In the genomic region with DNA sequence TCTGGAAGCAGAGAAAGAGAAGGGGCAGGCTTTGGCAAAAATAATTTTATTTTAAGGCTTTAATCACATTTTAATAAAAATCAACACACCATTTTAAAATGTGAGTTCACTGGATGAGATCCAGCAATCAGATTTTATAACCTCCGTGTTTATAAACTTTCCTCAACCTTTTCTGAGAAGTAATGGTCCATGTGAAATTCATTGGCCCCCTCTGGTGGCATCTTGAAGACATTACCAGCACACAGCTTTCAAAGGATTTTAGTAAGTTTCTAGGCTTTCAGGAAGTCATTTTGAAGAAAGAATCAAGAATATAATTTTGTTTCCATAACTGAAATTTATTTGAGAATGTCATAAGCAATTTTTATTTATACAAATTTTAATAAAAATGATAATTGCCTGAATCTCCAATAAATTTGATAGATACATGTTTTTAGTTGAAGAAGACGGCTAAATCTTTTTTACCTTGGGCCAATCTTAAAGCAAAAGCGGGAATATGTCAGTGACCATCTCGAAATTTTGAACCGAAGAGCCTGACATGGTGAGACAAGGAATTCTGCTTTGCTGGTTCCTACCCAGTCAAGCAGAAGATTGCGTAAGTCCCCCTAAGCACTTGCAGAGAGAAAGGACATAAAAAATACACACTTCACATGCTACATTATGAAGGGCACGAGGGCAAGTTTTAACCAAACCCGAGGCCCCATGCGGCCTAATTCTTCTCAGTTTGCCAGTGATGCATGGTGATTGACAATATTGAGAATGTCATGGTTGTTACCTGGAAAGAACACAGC, we compare ENCODE assay signal across 8 cellular contexts.
DNase-seq lines count a peak whose midpoint lies in the region; ATAC-seq and TF ChIP-seq lines count a peak whose summit lies in the region.

No MANE protein-coding gene starts in this region.

- DNase-seq in DMS53 (lab: John Stamatoyannopoulos, UW) (peak; percentile 82), NT2/D1 (ENCODE audit: low read depth, low spot score) (peak; percentile 9), dedifferentiated amniotic fluid mesenchymal stem cell (ENCODE audit: extremely low spot score) (peak; percentile 56)
- DNase-seq in activated naive CD4-positive, alpha-beta T cell treated with anti-CD3 and anti-CD28 coated beads, Interleukin-2, amount 50 U/mL, for 16 hours: no peak
- DNase-seq in activated CD8-positive, alpha-beta memory T cell treated with anti-CD3 and anti-CD28 coated beads, Interleukin-2, amount 10 ng/mL, durations not matched to agents 7 days and 5 days: no peak

- H3K9me3 Mint-ChIP-seq in activated CD8-positive, alpha-beta memory T cell treated with anti-CD3 and anti-CD28 coated beads, Interleukin-2, amount 10 ng/mL, durations not matched to agents 7 days and 5 days (ENCODE audit: low read depth): no peaks in the 10 kb centered on the region

- TF ChIP-seq EP300 in neural cell (conservative IDR thresholded peaks at IDR 0.05; ENCODE audit: poor library complexity, severe bottlenecking): no peak

- no peak overlapping the region for H3K4me3 Mint-ChIP-seq in activated CD8-positive, alpha-beta memory T cell treated with anti-CD3 and anti-CD28 coated beads, Interleukin-2, amount 10 ng/mL, durations not matched to agents 7 days and 5 days

- CTCF ChIA-PET in activated CD8-positive, alpha-beta memory T cell treated with anti-CD3 and anti-CD28 coated beads, Interleukin-2, amount 10 ng/mL, durations not matched to agents 7 days and 5 days (lab: Charles Lee): interaction anchor here (0.6 to 1.2 kb wide), 2 partner anchors 20 to 1216 kb away, joined by 3 read pairs; no protein-coding TSS in a partner anchor

- no peak overlapping the region for H3K27ac ChIP-seq in neural cell (ENCODE audit: low read length)

- ATAC-seq in GM18909 (IDR thresholded peaks at IDR 0.05; ENCODE audit: poor library complexity, unreplicated experiment): peak; percentile 55
- ATAC-seq in HG03139 (IDR thresholded peaks at IDR 0.05; ENCODE audit: unreplicated experiment): peak; percentile 65
- no peak for ATAC-seq in activated CD8-positive, alpha-beta memory T cell treated with anti-CD3 and anti-CD28 coated beads, Interleukin-2, amount 10 ng/mL, durations not matched to agents 7 days and 5 days

- H3K36me3 ChIP-seq in NT2/D1 (ENCODE audit: insufficient read depth, insufficient read length, low read length): no peaks in the 10 kb centered on the region
- H3K36me3 ChIP-seq in neural cell (ENCODE audit: insufficient read depth, low read length): no peaks in the 10 kb centered on the region

- no peak overlapping the region for H3K4me2 ChIP-seq in neural cell (ENCODE audit: low read length)

- H3K79me2 ChIP-seq in neural cell (replicated peaks; ENCODE audit: insufficient read depth, low read length): no peaks in the 10 kb centered on the region

- no peaks in the 10 kb centered on the region for H3K4me1 Mint-ChIP-seq in activated CD8-positive, alpha-beta memory T cell treated with anti-CD3 and anti-CD28 coated beads, Interleukin-2, amount 10 ng/mL, durations not matched to agents 7 days and 5 days

- H3F3A ChIP-seq in neural cell (ENCODE audit: insufficient read depth, low read length, poor library complexity, severe bottlenecking): no peaks in the 10 kb centered on the region

- H3K27ac Mint-ChIP-seq in activated CD8-positive, alpha-beta memory T cell treated with anti-CD3 and anti-CD28 coated beads, Interleukin-2, amount 10 ng/mL, durations not matched to agents 7 days and 5 days: no peak overlapping the region

- H3K4me1 ChIP-seq in NT2/D1 (ENCODE audit: insufficient read depth, insufficient read length): peaks cover 3% of the 10 kb centered on the region

- H3K9ac ChIP-seq in NT2/D1 (ENCODE audit: insufficient read length, low read depth) (no peak overlapping the region), neural cell (ENCODE audit: low read length) (no peak overlapping the region)

- H3K9me3 ChIP-seq in NT2/D1 (ENCODE audit: insufficient read depth, low read length) (no peaks in the 10 kb centered on the region), neural cell (ENCODE audit: low read length) (no peaks in the 10 kb centered on the region)

- H3K27me3 Mint-ChIP-seq in activated CD8-positive, alpha-beta memory T cell treated with anti-CD3 and anti-CD28 coated beads, Interleukin-2, amount 10 ng/mL, durations not matched to agents 7 days and 5 days: no peaks in the 10 kb centered on the region

- TF ChIP-seq RAD21 in neural cell (conservative IDR thresholded peaks at IDR 0.05): peak; percentile 90

- no peaks in the 10 kb centered on the region for H3K27me3 ChIP-seq in NT2/D1 (ENCODE audit: insufficient read depth, insufficient read length)
- H3K27me3 ChIP-seq in neural cell (ENCODE audit: insufficient read depth, low read depth, low read length): no peaks in the 10 kb centered on the region

- H3K36me3 Mint-ChIP-seq in activated CD8-positive, alpha-beta memory T cell treated with anti-CD3 and anti-CD28 coated beads, Interleukin-2, amount 10 ng/mL, durations not matched to agents 7 days and 5 days: no peaks in the 10 kb centered on the region

- no peak overlapping the region for H2AFZ ChIP-seq in neural cell (ENCODE audit: low read depth, low read length)

- peak; percentile 83 for TF ChIP-seq CTCF in neural cell (IDR thresholded peaks at IDR 0.05; ENCODE audit: poor library complexity, severe bottlenecking)

- H3K4me3 ChIP-seq in NT2/D1 (ENCODE audit: insufficient read length, low read depth) (no peak overlapping the region), neural cell (ENCODE audit: low read length) (no peak overlapping the region)

- no peaks in the 10 kb centered on the region for H3K9me2 ChIP-seq in neural cell (ENCODE audit: insufficient read depth, low read length)

- no peaks in the 10 kb centered on the region for H4K20me1 ChIP-seq in neural cell (ENCODE audit: insufficient read depth)

TF ChIP-seq in neural cell, 6 proteins besides CTCF, POLR2A, EP300 and RAD21:
- TF ChIP-seq SMC3 (conservative IDR thresholded peaks at IDR 0.05; ENCODE audit: poor library complexity) (peak; percentile 91), TAF1 (IDR thresholded peaks at IDR 0.05; ENCODE audit: low read depth) (no peak)

Comparison
In these comparisons a context has a peak if more than half of its experiments do, and no peak if none do; other contexts are left out.
1. DNase-seq: peak in DMS53 (single experiment), NT2/D1 (single experiment) and dedifferentiated amniotic fluid mesenchymal stem cell (single experiment); none in activated naive CD4-positive, alpha-beta T cell treated with anti-CD3 and anti-CD28 coated beads, Interleukin-2, amount 50 U/mL, for 16 hours (single experiment) and activated CD8-positive, alpha-beta memory T cell treated with anti-CD3 and anti-CD28 coated beads, Interleukin-2, amount 10 ng/mL, durations not matched to agents 7 days and 5 days (single experiment).